In the genomic region with DNA sequence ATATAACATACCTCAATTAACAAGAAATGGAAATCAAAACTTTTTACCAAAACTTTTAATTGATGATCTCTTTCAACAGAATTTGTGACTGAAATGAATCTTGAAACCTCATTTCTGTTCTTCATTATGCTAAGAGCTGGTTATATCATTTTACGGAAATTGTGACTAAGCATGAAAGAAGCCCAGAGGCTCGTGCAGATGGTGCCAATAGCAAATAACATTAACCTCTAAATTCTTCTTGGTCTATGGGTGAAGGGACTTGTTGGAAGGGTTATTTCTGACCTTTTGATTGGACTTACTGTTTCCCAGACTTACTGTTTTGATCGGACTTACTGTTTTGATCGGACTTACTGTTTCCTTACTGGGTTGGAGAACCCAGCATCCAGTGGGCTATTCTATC, we compare ENCODE assay signal across 21 cellular contexts.
DNase-seq lines count a peak whose midpoint lies in the region; ATAC-seq and TF ChIP-seq lines count a peak whose summit lies in the region.
"Had no signal": no experiment of that assay in that cellular context is flagged by ENCODE, and none has a peak within 500 bp of the region (broad histone marks: within the 10 kb centered on the region; RNA-seq: fewer than 3 reads in every experiment).

No MANE protein-coding gene starts in this region.

- no peak overlapping the region for H3K27ac ChIP-seq in breast epithelium
- H3K27ac ChIP-seq: 22Rv1 had no signal

- H3K36me3 Mint-ChIP-seq in activated T-cell treated with anti-CD3 and anti-CD28 coated beads, Interleukin-2, amount 50 U/mL, for 72 hours (ENCODE audit: insufficient read depth in 2 of 2): no peaks in the 10 kb centered on the region
- H3K36me3 Mint-ChIP-seq: CD4-positive, alpha-beta memory T cell had no signal

- no peak for ATAC-seq in activated T-cell treated with anti-CD3 and anti-CD28 coated beads, Interleukin-2, amount 50 U/mL, for 72 hours (replicated peaks in 1 of 2)
- ATAC-seq: GM23338, HCT116 had no signal

- H3K4me1 ChIP-seq in breast epithelium: no peaks in the 10 kb centered on the region
- H3K4me1 ChIP-seq: BE2C had no signal

- H3K4me3 Mint-ChIP-seq in activated T-cell treated with anti-CD3 and anti-CD28 coated beads, Interleukin-2, amount 50 U/mL, for 72 hours: no peak overlapping the region
- H3K4me3 Mint-ChIP-seq: CD4-positive, alpha-beta memory T cell; GM23338; H9 had no signal

- intact Hi-C loops in breast epithelium (cut with DNase I; ENCODE audit: low total_unique reads): no loop called here

- H3K4me1 Mint-ChIP-seq in activated T-cell treated with anti-CD3 and anti-CD28 coated beads, Interleukin-2, amount 50 U/mL, for 72 hours (ENCODE audit: low read depth): no peaks in the 10 kb centered on the region
- H3K4me1 Mint-ChIP-seq: CD4-positive, alpha-beta memory T cell had no signal

- no peak for TF ChIP-seq POLR2A in breast epithelium (IDR thresholded peaks at IDR 0.05)

- no peaks in the 10 kb centered on the region for H3K27me3 Mint-ChIP-seq in activated T-cell treated with anti-CD3 and anti-CD28 coated beads, Interleukin-2, amount 50 U/mL, for 72 hours (ENCODE audit: low read depth)
- H3K27me3 Mint-ChIP-seq: CD4-positive, alpha-beta memory T cell had no signal

- peaks cover 2 to 4% of the 10 kb centered on the region in 2 donors for H3K9me3 Mint-ChIP-seq in activated T-cell treated with anti-CD3 and anti-CD28 coated beads, Interleukin-2, amount 50 U/mL, for 72 hours

- H3K27ac Mint-ChIP-seq in activated T-cell treated with anti-CD3 and anti-CD28 coated beads, Interleukin-2, amount 50 U/mL, for 72 hours: no peak overlapping the region
- H3K27ac Mint-ChIP-seq: CD4-positive, alpha-beta memory T cell; GM23338; H9 had no signal

- no peaks in the 10 kb centered on the region for H3K9me3 ChIP-seq in breast epithelium
- H3K9me3 ChIP-seq: BE2C had no signal

- no peak overlapping the region for H3K4me3 ChIP-seq in breast epithelium
- H3K4me3 ChIP-seq: GM23338 had no signal

- no peaks in the 10 kb centered on the region for H3K36me3 ChIP-seq in breast epithelium
- H3K36me3 ChIP-seq: BE2C had no signal

- DNase-seq in AG08396 (ENCODE audit: low spot score): peak; percentile 6
- peak; percentile 46 for DNase-seq in EL
- peak; percentile 73 for DNase-seq in M059J (ENCODE audit: low read depth)
- DNase-seq in fibroblast of peridontal ligament (ENCODE audit: extremely low read depth): peak; percentile 0
- no peak for DNase-seq in breast epithelium (ENCODE audit: low spot score in 2 of 2)
- no peak for DNase-seq in kidney glomerular epithelial cell (lab: John Stamatoyannopoulos, UW)
- DNase-seq in activated T-cell treated with anti-CD3 and anti-CD28 coated beads, Interleukin-2, amount 50 U/mL, for 72 hours: no peak
- no peak for DNase-seq in NCI-H774 (lab: John Stamatoyannopoulos, UW)
- DNase-seq: AML-193; BE2C; C1 segment of cervical spinal cord; Calu3; CD4-positive, alpha-beta memory T cell; COR-L47; DMS153; DND-41; GF-D8; H9 had no signal

- no peak for TF ChIP-seq CTCF in breast epithelium (IDR thresholded peaks at IDR 0.05)

- H3K27me3 ChIP-seq in breast epithelium: no peaks in the 10 kb centered on the region
- H3K27me3 ChIP-seq: BE2C had no signal

Comparison
In these comparisons a context has a peak if more than half of its experiments do, and no peak if none do; other contexts are left out.
1. DNase-seq: peak in AG08396 (single experiment), EL (single experiment), M059J (single experiment) and fibroblast of peridontal ligament (single experiment); none in breast epithelium (0 of 2), kidney glomerular epithelial cell (single experiment), activated T-cell treated with anti-CD3 and anti-CD28 coated beads, Interleukin-2, amount 50 U/mL, for 72 hours (0 of 2) and NCI-H774 (single experiment).